23 cellular contexts compared by ENCODE assay signal in genomic region chr9:117405950-117406705, GRCh38. TPM values are rescaled to one million over a fixed set of nuclear protein-coding genes. Genes with fewer than 3 reads are reported as not detected.
DNase-seq lines count a peak whose midpoint lies in the region; ATAC-seq, FAIRE-seq and TF ChIP-seq lines count a peak whose summit lies in the region.
"Had no signal": no experiment of that assay in that cellular context is flagged by ENCODE, and none has a peak within 500 bp of the region (broad histone marks: within the 10 kb centered on the region; RNA-seq: fewer than 3 reads in every experiment).

No MANE protein-coding gene starts in this region.

- H3K36me3 ChIP-seq in bronchial epithelial cell (ENCODE audit: control insufficient read depth, insufficient read depth, low read length): no peaks in the 10 kb centered on the region
- H3K36me3 ChIP-seq in prostate gland: no peaks in the 10 kb centered on the region
- H3K36me3 ChIP-seq: BLaER1 had no signal

- H3K36me3 Mint-ChIP-seq in activated CD4-positive, alpha-beta T cell treated with anti-CD3 and anti-CD28 coated beads, Interleukin-2, amount 10 ng/mL, durations not matched to agents 7 days and 5 days (ENCODE audit: low read depth): no peaks in the 10 kb centered on the region
- no peaks in the 10 kb centered on the region for H3K36me3 Mint-ChIP-seq in activated CD4-positive, alpha-beta memory T cell treated with anti-CD3 and anti-CD28 coated beads for 36 hours
- H3K36me3 Mint-ChIP-seq: CD4-positive, alpha-beta memory T cell had no signal

- TF ChIP-seq CTCF in D721Med (IDR thresholded peaks at IDR 0.05; ENCODE audit: insufficient read depth, missing control alignments) (no peak), bronchial epithelial cell (IDR thresholded peaks at IDR 0.05; ENCODE audit: insufficient read depth, low read length, severe bottlenecking) (no peak), prostate gland (IDR thresholded peaks at IDR 0.05) (no peak)

- no peak for ATAC-seq in HG03469 (IDR thresholded peaks at IDR 0.05; ENCODE audit: unreplicated experiment)
- ATAC-seq: A549, HCT116, K562, PC-3 had no signal

- CTCF ChIA-PET in activated CD4-positive, alpha-beta T cell treated with anti-CD3 and anti-CD28 coated beads, Interleukin-2, amount 10 ng/mL, durations not matched to agents 7 days and 5 days (lab: Charles Lee): interaction anchor here (1.5 kb wide), 1 partner anchor 13 kb away, joined by 4 read pairs; no protein-coding TSS in a partner anchor
- CTCF ChIA-PET in activated CD4-positive, alpha-beta memory T cell treated with anti-CD3 and anti-CD28 coated beads for 36 hours (lab: Charles Lee): no interaction called here

- H3K27me3 ChIP-seq in bronchial epithelial cell (ENCODE audit: control insufficient read depth, insufficient read depth, low read length) (no peaks in the 10 kb centered on the region), layer of hippocampus (ENCODE audit: control insufficient read depth, insufficient read depth, low read length) (no peaks in the 10 kb centered on the region), prostate gland (replicated peaks; ENCODE audit: insufficient read depth) (no peaks in the 10 kb centered on the region)
- H3K27me3 ChIP-seq: BLaER1 had no signal

- H3K27ac Mint-ChIP-seq in activated CD4-positive, alpha-beta T cell treated with anti-CD3 and anti-CD28 coated beads, Interleukin-2, amount 10 ng/mL, durations not matched to agents 7 days and 5 days: no peak overlapping the region
- no peak overlapping the region for H3K27ac Mint-ChIP-seq in activated CD4-positive, alpha-beta memory T cell treated with anti-CD3 and anti-CD28 coated beads for 36 hours
- H3K27ac Mint-ChIP-seq: CD4-positive, alpha-beta memory T cell had no signal

- H3K4me1 ChIP-seq in prostate gland (replicated peaks): peaks cover 8% of the 10 kb centered on the region
- H3K4me1 ChIP-seq: A549, BLaER1 had no signal

- no peak overlapping the region for H3K4me3 Mint-ChIP-seq in activated CD4-positive, alpha-beta T cell treated with anti-CD3 and anti-CD28 coated beads, Interleukin-2, amount 10 ng/mL, durations not matched to agents 7 days and 5 days
- no peak overlapping the region for H3K4me3 Mint-ChIP-seq in activated CD4-positive, alpha-beta memory T cell treated with anti-CD3 and anti-CD28 coated beads for 36 hours
- H3K4me3 Mint-ChIP-seq: CD4-positive, alpha-beta memory T cell had no signal

- peak; percentile 90 for FAIRE-seq in D721Med (lab: Jason Lieb, UNC)
- peak; percentile 66 for FAIRE-seq in bronchial epithelial cell (lab: Jason Lieb, UNC)
- FAIRE-seq: A549, GM12891, GM19239, K562 had no signal

- H3K27me3 Mint-ChIP-seq in activated CD4-positive, alpha-beta T cell treated with anti-CD3 and anti-CD28 coated beads, Interleukin-2, amount 10 ng/mL, durations not matched to agents 7 days and 5 days: peaks cover 5% of the 10 kb centered on the region
- peaks cover 9% of the 10 kb centered on the region for H3K27me3 Mint-ChIP-seq in activated CD4-positive, alpha-beta memory T cell treated with anti-CD3 and anti-CD28 coated beads for 36 hours

- no peaks in the 10 kb centered on the region for H3K9me3 ChIP-seq in prostate gland
- H3K9me3 ChIP-seq: A549, BLaER1 had no signal

- H3K27ac ChIP-seq in layer of hippocampus (ENCODE audit: low read depth, low read length): peak overlapping the region; percentile 92
- no peak overlapping the region for H3K27ac ChIP-seq in prostate gland
- H3K27ac ChIP-seq: A549, BLaER1, GM23248 had no signal

- intact Hi-C loops in prostate gland (cut with DNase I): no loop called here
- intact Hi-C loops in cardiac septum (cut with DNase I): no loop called here
- intact Hi-C loops in activated CD4-positive, alpha-beta memory T cell treated with anti-CD3 and anti-CD28 coated beads for 36 hours (cut with micrococcal nuclease): no loop called here

- H3K4me3 ChIP-seq in bronchial epithelial cell (ENCODE audit: low read depth, low read length): no peak overlapping the region
- no peak overlapping the region for H3K4me3 ChIP-seq in prostate gland
- H3K4me3 ChIP-seq: A549, BLaER1, GM23248, K562 had no signal

- DNase-seq in D721Med (ENCODE audit: insufficient read length, low spot score) (no peak), bronchial epithelial cell (ENCODE audit: low read depth) (no peak), prostate gland (ENCODE audit: low spot score) (peak; percentile 10), cardiac septum (ENCODE audit: low spot score) (no peak)
- no peak for DNase-seq in activated CD4-positive, alpha-beta T cell treated with anti-CD3 and anti-CD28 coated beads, Interleukin-2, amount 10 ng/mL, durations not matched to agents 7 days and 5 days
- DNase-seq in activated CD4-positive, alpha-beta memory T cell treated with anti-CD3 and anti-CD28 coated beads for 36 hours: no peak
- DNase-seq: CD4-positive, alpha-beta memory T cell; EL; GM23248; NCI-H1105; NCI-H2081; NCI-H510A; PC-3; RPMI8226; SHP77 treated with DMSO at 0.1 percent for 48 hours had no signal

- no peaks in the 10 kb centered on the region for H3K9me3 Mint-ChIP-seq in activated CD4-positive, alpha-beta T cell treated with anti-CD3 and anti-CD28 coated beads, Interleukin-2, amount 10 ng/mL, durations not matched to agents 7 days and 5 days
- peaks cover 2% of the 10 kb centered on the region for H3K9me3 Mint-ChIP-seq in activated CD4-positive, alpha-beta memory T cell treated with anti-CD3 and anti-CD28 coated beads for 36 hours

- WGBS in prostate gland: 61% methylated on average over 7 of the region's 7 CpGs

- POLR2A ChIA-PET in activated CD4-positive, alpha-beta T cell treated with anti-CD3 and anti-CD28 coated beads, Interleukin-2, amount 10 ng/mL, durations not matched to agents 7 days and 5 days (lab: Charles Lee): no interaction called here
- POLR2A ChIA-PET in activated CD4-positive, alpha-beta memory T cell treated with anti-CD3 and anti-CD28 coated beads for 36 hours (lab: Charles Lee): no interaction called here

- no peaks in the 10 kb centered on the region for H3K4me1 Mint-ChIP-seq in activated CD4-positive, alpha-beta T cell treated with anti-CD3 and anti-CD28 coated beads, Interleukin-2, amount 10 ng/mL, durations not matched to agents 7 days and 5 days
- no peaks in the 10 kb centered on the region for H3K4me1 Mint-ChIP-seq in activated CD4-positive, alpha-beta memory T cell treated with anti-CD3 and anti-CD28 coated beads for 36 hours (ENCODE audit: low read depth)
- H3K4me1 Mint-ChIP-seq: CD4-positive, alpha-beta memory T cell had no signal

- no peak for TF ChIP-seq POLR2A in prostate gland (IDR thresholded peaks at IDR 0.05)

RNA-seq across cellular contexts. Expression of gene ASTN2, which starts 8.7 kb away (rescaled TPM):
- 0.53 and 1.2 TPM in 2 replicates for total RNA-seq in bronchial epithelial cell
- 100 to 1,000 TPM; 113 to 153 TPM for total RNA-seq in prostate gland
- total RNA-seq in activated CD4-positive, alpha-beta T cell treated with anti-CD3 and anti-CD28 coated beads, Interleukin-2, amount 10 ng/mL, durations not matched to agents 7 days and 5 days: 1 to 10 TPM; 3.2 to 4.1 TPM
- 2.5 TPM for total RNA-seq in cardiac septum
- total RNA-seq in activated CD4-positive, alpha-beta memory T cell treated with anti-CD3 and anti-CD28 coated beads for 36 hours: 1 to 10 TPM; 3.3 to 3.4 TPM

Comparison
In these comparisons a context has a peak if more than half of its experiments do, and no peak if none do; other contexts are left out.
1. RNA of gene ASTN2, which starts 8.7 kb away (total RNA-seq): 113 to 153 TPM in prostate gland; 3.2 to 4.1 TPM in activated CD4-positive, alpha-beta T cell treated with anti-CD3 and anti-CD28 coated beads, Interleukin-2, amount 10 ng/mL, durations not matched to agents 7 days and 5 days, 3.3 to 3.4 TPM in activated CD4-positive, alpha-beta memory T cell treated with anti-CD3 and anti-CD28 coated beads for 36 hours, 2.5 TPM in cardiac septum (single experiment) and 0.53 to 1.2 TPM in bronchial epithelial cell; every median in the first group is over 10 times any median in the second.